ENCODE assay signal across 8 cellular contexts in genomic region chr15:36579792-36580431, GRCh38. TPM values are rescaled to one million over a fixed set of nuclear protein-coding genes. Genes with fewer than 3 reads are reported as not detected.
DNase-seq lines count a peak whose midpoint lies in the region; ATAC-seq and TF ChIP-seq lines count a peak whose summit lies in the region.

No MANE protein-coding gene starts in this region.

- DNase-seq in BJ (ENCODE audit: low read depth): no peak
- no peak for DNase-seq in esophagus squamous epithelium (lab: John Stamatoyannopoulos, UW)
- DNase-seq in GF-D8 (lab: John Stamatoyannopoulos, UW): no peak

- no peaks in the 10 kb centered on the region for H3K36me3 ChIP-seq in BJ (ENCODE audit: control insufficient read depth, insufficient read depth, low read length)
- no peaks in the 10 kb centered on the region for H3K36me3 ChIP-seq in esophagus squamous epithelium
- H3K36me3 ChIP-seq in neuron (ENCODE audit: insufficient read depth, low read length): no peaks in the 10 kb centered on the region

- ATAC-seq in GM19035 (IDR thresholded peaks at IDR 0.05; ENCODE audit: unreplicated experiment): peak; percentile 38
- ATAC-seq in HG03432 (IDR thresholded peaks at IDR 0.05; ENCODE audit: unreplicated experiment): peak; percentile 48
- no peak for ATAC-seq in GM21576 (IDR thresholded peaks at IDR 0.05; ENCODE audit: unreplicated experiment)

- H3K27me3 ChIP-seq in BJ (ENCODE audit: control insufficient read depth, insufficient read depth, low read length) (no peaks in the 10 kb centered on the region), esophagus squamous epithelium (no peaks in the 10 kb centered on the region), neuron (ENCODE audit: insufficient read depth, low read length) (no peaks in the 10 kb centered on the region)

- H3K4me1 ChIP-seq in esophagus squamous epithelium: peaks cover 13 to 57% (median 16%) of the 10 kb centered on the region in 3 donors
- peaks cover 3% of the 10 kb centered on the region for H3K4me1 ChIP-seq in neuron (ENCODE audit: insufficient read depth, low read length)

- H3K27ac ChIP-seq in VCaP: peak overlapping the region; percentile 42; the same call in 1 of the 2 replicates
- peak overlapping the region; percentile 83 to 93 (median 90) for H3K27ac ChIP-seq in esophagus squamous epithelium

- H3K4me3 ChIP-seq in BJ (ENCODE audit: low read depth, low read length): peak overlapping the region; percentile 61
- H3K4me3 ChIP-seq in esophagus squamous epithelium: peak overlapping the region; percentile 69 to 81 (median 76)
- peak overlapping the region; percentile 63 for H3K4me3 ChIP-seq in neuron (ENCODE audit: low read length)

- no peak for TF ChIP-seq POLR2A in esophagus squamous epithelium (IDR thresholded peaks at IDR 0.05)

- TF ChIP-seq CTCF in BJ (IDR thresholded peaks at IDR 0.05; ENCODE audit: insufficient read depth, low read depth, low read length) (no peak), VCaP (conservative IDR thresholded peaks at IDR 0.05) (no peak), esophagus squamous epithelium (IDR thresholded peaks at IDR 0.05) (no peak)

- WGBS in esophagus squamous epithelium, 2 donors: 49% methylated on average over 11 to 13 of the region's 17 CpGs

- POLR2A ChIA-PET in BJ (lab: Charles Lee): no interaction called here

- peak overlapping the region; percentile 55 for H2AFZ ChIP-seq in neuron (ENCODE audit: low read depth, low read length)

- CTCF ChIA-PET in BJ (lab: Yijun Ruan, JAX): no interaction called here

- H3K9me3 ChIP-seq in esophagus squamous epithelium: no peaks in the 10 kb centered on the region
- H3K9me3 ChIP-seq in neuron (ENCODE audit: low read length): no peaks in the 10 kb centered on the region

- intact Hi-C loops in esophagus squamous epithelium (cut with DNase I): no loop called here

RNA-seq across cellular contexts. Expression of gene CDIN1, which starts 0.5 kb away (rescaled TPM):
- polyA plus RNA-seq in BJ (2011; rRNA removed): 20.4 and 25.7 TPM in 2 replicates
- 32.2 and 36.1 TPM in 2 replicates for polyA minus RNA-seq in BJ (2011; rRNA and poly(A)+ RNA removed)
- total RNA-seq in esophagus squamous epithelium: 10 to 100 TPM in 3 of 4 donors, 1 to 10 TPM in 1; 8.3 to 28.4 (median 20.9) TPM
